ENCODE assay signal across 15 cellular contexts in the genomic region with DNA sequence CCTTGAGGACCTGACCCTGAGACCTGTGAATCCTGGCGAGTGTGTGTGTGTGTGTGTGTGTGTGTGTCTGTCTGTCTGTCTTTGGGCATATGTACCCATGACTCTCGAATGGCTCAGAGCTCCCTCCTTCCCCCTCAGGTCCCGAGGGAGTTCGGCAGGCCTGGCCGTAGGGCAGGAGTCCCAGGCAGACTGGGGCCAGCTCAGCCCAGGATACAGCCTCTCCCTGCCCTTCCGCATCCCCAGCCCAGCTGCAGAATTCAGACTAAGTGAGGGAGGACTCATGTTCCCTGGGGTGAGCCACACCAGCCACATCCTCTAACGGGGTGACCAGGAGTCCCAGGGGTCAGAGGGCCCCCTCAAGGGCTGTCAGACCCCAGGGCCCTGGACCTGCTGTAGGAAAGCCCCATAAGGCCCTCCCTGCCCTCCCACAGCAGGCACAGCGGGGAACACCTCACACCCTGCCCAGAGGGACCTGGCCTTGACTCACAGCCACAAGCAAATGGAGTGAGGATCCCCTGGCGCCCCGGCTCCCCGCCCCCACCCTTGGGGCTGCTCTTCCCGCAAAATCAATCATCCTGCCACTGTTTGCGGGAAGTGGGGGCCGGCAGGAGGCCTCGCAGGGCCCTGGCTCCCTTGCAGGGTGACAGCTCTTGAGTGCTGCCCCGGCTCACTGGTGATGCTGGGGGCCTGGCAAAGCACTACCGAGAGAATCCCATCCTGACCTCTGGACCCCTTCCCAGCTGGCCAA.
DNase-seq lines count a peak whose midpoint lies in the region; ATAC-seq and TF ChIP-seq lines count a peak whose summit lies in the region.
"Had no signal": no experiment of that assay in that cellular context is flagged by ENCODE, and none has a peak within 500 bp of the region (broad histone marks: within the 10 kb centered on the region; RNA-seq: fewer than 3 reads in every experiment).

No MANE protein-coding gene starts in this region.

- no peaks in the 10 kb centered on the region for H4K20me1 ChIP-seq in IMR-90 (ENCODE audit: insufficient read depth, low read length)

- no peak overlapping the region for H2AFZ ChIP-seq in IMR-90 (replicated peaks; ENCODE audit: low read length, poor library complexity)

- no peak overlapping the region for H3K27ac ChIP-seq in IMR-90 (ENCODE audit: insufficient read depth, low read length)
- H3K27ac ChIP-seq: body of pancreas had no signal

- no peak overlapping the region for H3K4ac ChIP-seq in IMR-90 (ENCODE audit: low read depth, low read length)

- H2BK120ac ChIP-seq in IMR-90 (ENCODE audit: low read depth, low read length), result no peak overlapping the region

- ATAC-seq in IMR-90 (ENCODE audit: low read depth) (peak; percentile 17; the same call in 1 of the 2 replicates), GM18511 (IDR thresholded peaks at IDR 0.05; ENCODE audit: unreplicated experiment) (no peak)
- ATAC-seq: activated CD4-positive, alpha-beta T cell treated with anti-CD3 and anti-CD28 coated beads for 36 hours; activated T-cell treated with anti-CD3 and anti-CD28 coated beads, Interleukin-2, amount 50 U/mL, for 72 hours; body of pancreas had no signal

- no peak overlapping the region for H4K91ac ChIP-seq in IMR-90 (ENCODE audit: insufficient read depth, low read depth, low read length)

- no peak overlapping the region for H3K14ac ChIP-seq in IMR-90 (replicated peaks; ENCODE audit: low read depth, low read length)

- H3K27ac Mint-ChIP-seq in Caco-2 (ENCODE audit: unreplicated experiment), result peak overlapping the region; percentile 60
- H3K27ac Mint-ChIP-seq in activated T-helper 1 cell treated with anti-CD3 and anti-CD28 coated beads, Interleukin-12 subunit alpha, Interleukin-12 subunit beta, Interleukin-2, Interleukin-4 antibody, amounts not matched to agents 30 ng/mL and 10 ng/mL and 1 ng/mL, durations not matched to agents 14 hours and 24 hours and 36 hours, result no peak overlapping the region
- no peak overlapping the region for H3K27ac Mint-ChIP-seq in activated T-helper 2 cell treated with anti-CD3 and anti-CD28 coated beads, Interferon-gamma antibody, Interleukin-2, Interleukin-4, amounts not matched to agents 10 μg/mL and 5 μg/mL and 100 μg/mL, durations not matched to agents 14 hours and 24 hours and 36 hours
- H3K27ac Mint-ChIP-seq: activated CD4-positive, alpha-beta T cell treated with anti-CD3 and anti-CD28 coated beads for 36 hours; activated T-cell treated with anti-CD3 and anti-CD28 coated beads, Interleukin-2, amount 50 U/mL, for 72 hours; CD14-positive monocyte had no signal

- no peak overlapping the region for H3K23ac ChIP-seq in IMR-90 (ENCODE audit: low read depth, low read length)

- H3K4me3 ChIP-seq in Caco-2 (ENCODE audit: low read depth, low read length), result no peak overlapping the region
- no peak overlapping the region for H3K4me3 ChIP-seq in IMR-90 (ENCODE audit: insufficient read depth, low read depth, low read length)
- no peak overlapping the region for H3K4me3 ChIP-seq in astrocyte of the spinal cord (ENCODE audit: low read depth, low read length)
- H3K4me3 ChIP-seq: body of pancreas had no signal

- no peak for TF ChIP-seq RAD21 in IMR-90 (IDR thresholded peaks at IDR 0.05; ENCODE audit: low read length)

- H4K5ac ChIP-seq in IMR-90 (ENCODE audit: low read depth, low read length), result no peak overlapping the region

- peak overlapping the region; percentile 37 for H2AK9ac ChIP-seq in IMR-90 (replicated peaks; ENCODE audit: low read depth, low read length, poor library complexity)

- intact Hi-C loops in Caco-2 (cut with micrococcal nuclease; ENCODE audit: unreplicated experiment), result no loop called here
- intact Hi-C loops in IMR-90 (cut with micrococcal nuclease), result no loop called here
- intact Hi-C loops in activated T-helper 1 cell treated with anti-CD3 and anti-CD28 coated beads, Interleukin-12 subunit alpha, Interleukin-12 subunit beta, Interleukin-2, Interleukin-4 antibody, amounts not matched to agents 30 ng/mL and 10 ng/mL and 1 ng/mL, durations not matched to agents 14 hours and 24 hours and 36 hours (cut with micrococcal nuclease), result no loop called here
- intact Hi-C loops in activated T-helper 2 cell treated with anti-CD3 and anti-CD28 coated beads, Interferon-gamma antibody, Interleukin-2, Interleukin-4, amounts not matched to agents 10 μg/mL and 5 μg/mL and 100 μg/mL, durations not matched to agents 14 hours and 24 hours and 36 hours (cut with micrococcal nuclease), result no loop called here

- H3K36me3 ChIP-seq in Caco-2 (ENCODE audit: control insufficient read depth, insufficient read depth, low read length) (no peaks in the 10 kb centered on the region), IMR-90 (ENCODE audit: control insufficient read depth, insufficient read depth, low read length) (no peaks in the 10 kb centered on the region)

- H3K27me3 ChIP-seq in Caco-2 (replicated peaks; ENCODE audit: control insufficient read depth, insufficient read depth, low read length), result no peaks in the 10 kb centered on the region
- no peaks in the 10 kb centered on the region; the same call in none of the 2 replicates for H3K27me3 ChIP-seq in IMR-90 (ENCODE audit: control insufficient read depth, insufficient read depth, low read length)

- H3K27me3 Mint-ChIP-seq in Caco-2 (ENCODE audit: insufficient read depth, unreplicated experiment), result no peaks in the 10 kb centered on the region
- H3K27me3 Mint-ChIP-seq in activated T-helper 1 cell treated with anti-CD3 and anti-CD28 coated beads, Interleukin-12 subunit alpha, Interleukin-12 subunit beta, Interleukin-2, Interleukin-4 antibody, amounts not matched to agents 30 ng/mL and 10 ng/mL and 1 ng/mL, durations not matched to agents 14 hours and 24 hours and 36 hours (ENCODE audit: insufficient read depth), result peaks cover 9% of the 10 kb centered on the region
- peaks cover 7% of the 10 kb centered on the region for H3K27me3 Mint-ChIP-seq in activated T-helper 2 cell treated with anti-CD3 and anti-CD28 coated beads, Interferon-gamma antibody, Interleukin-2, Interleukin-4, amounts not matched to agents 10 μg/mL and 5 μg/mL and 100 μg/mL, durations not matched to agents 14 hours and 24 hours and 36 hours (ENCODE audit: low read depth)

- WGBS in IMR-90 (ENCODE audit: extremely low coverage in 2 of 2, insufficient read length in 1 of 2), 2 experiments, result 48% methylated on average over 2 of the region's 17 CpGs; no CpG with 5 or more reads in 1 of the 2 experiments

- H3K9me3 ChIP-seq in Caco-2 (no peaks in the 10 kb centered on the region), IMR-90 (ENCODE audit: control insufficient read depth, insufficient read depth, low read length) (no peaks in the 10 kb centered on the region)
- H3K9me3 ChIP-seq: body of pancreas had no signal

- no peaks in the 10 kb centered on the region for H3K9me1 ChIP-seq in IMR-90 (ENCODE audit: insufficient read depth, low read length)

- no peaks in the 10 kb centered on the region for H3K79me1 ChIP-seq in IMR-90 (ENCODE audit: low read depth in 1 of 2, low read length in 2 of 2)

- dilution Hi-C loops in IMR-90 (cut with HindIII; ENCODE audit: low sequenced_read_pairs, unreplicated experiment), result no loop called here

- no peaks in the 10 kb centered on the region for H3K9me3 Mint-ChIP-seq in Caco-2 (ENCODE audit: unreplicated experiment)
- no peaks in the 10 kb centered on the region for H3K9me3 Mint-ChIP-seq in activated T-helper 1 cell treated with anti-CD3 and anti-CD28 coated beads, Interleukin-12 subunit alpha, Interleukin-12 subunit beta, Interleukin-2, Interleukin-4 antibody, amounts not matched to agents 30 ng/mL and 10 ng/mL and 1 ng/mL, durations not matched to agents 14 hours and 24 hours and 36 hours
- no peaks in the 10 kb centered on the region for H3K9me3 Mint-ChIP-seq in activated T-helper 2 cell treated with anti-CD3 and anti-CD28 coated beads, Interferon-gamma antibody, Interleukin-2, Interleukin-4, amounts not matched to agents 10 μg/mL and 5 μg/mL and 100 μg/mL, durations not matched to agents 14 hours and 24 hours and 36 hours
- H3K9me3 Mint-ChIP-seq: activated T-cell treated with anti-CD3 and anti-CD28 coated beads, Interleukin-2, amount 50 U/mL, for 72 hours; CD14-positive monocyte had no signal

- POLR2A ChIA-PET in Caco-2 (lab: Charles Lee) (no interaction called here), IMR-90 (lab: Charles Lee; ENCODE audit: unreplicated experiment) (no interaction called here)

- H3K4me1 ChIP-seq in Caco-2 (peaks cover 35% of the 10 kb centered on the region), IMR-90 (ENCODE audit: control insufficient read depth, insufficient read depth, low read length) (no peaks in the 10 kb centered on the region)
- H3K4me1 ChIP-seq: body of pancreas had no signal

- H2BK15ac ChIP-seq in IMR-90 (ENCODE audit: low read depth, low read length), result no peak overlapping the region

- in situ Hi-C loops in IMR-90 (cut with MboI; ENCODE audit: low sequenced_read_pairs), result no loop called here
- in situ Hi-C loops in astrocyte of the spinal cord (cut with HindIII; ENCODE audit: low sequenced_read_pairs), result no loop called here

- H2BK20ac ChIP-seq in IMR-90 (ENCODE audit: low read depth, low read length), result no peak overlapping the region

- no peak for TF ChIP-seq POLR2A in IMR-90 (IDR thresholded peaks at IDR 0.05; ENCODE audit: low read depth, low read length)

- H3K4me1 Mint-ChIP-seq in Caco-2 (ENCODE audit: low read depth, unreplicated experiment), result peaks cover 18% of the 10 kb centered on the region
- H3K4me1 Mint-ChIP-seq in activated T-helper 1 cell treated with anti-CD3 and anti-CD28 coated beads, Interleukin-12 subunit alpha, Interleukin-12 subunit beta, Interleukin-2, Interleukin-4 antibody, amounts not matched to agents 30 ng/mL and 10 ng/mL and 1 ng/mL, durations not matched to agents 14 hours and 24 hours and 36 hours (ENCODE audit: low read depth), result no peaks in the 10 kb centered on the region
- no peaks in the 10 kb centered on the region for H3K4me1 Mint-ChIP-seq in activated T-helper 2 cell treated with anti-CD3 and anti-CD28 coated beads, Interferon-gamma antibody, Interleukin-2, Interleukin-4, amounts not matched to agents 10 μg/mL and 5 μg/mL and 100 μg/mL, durations not matched to agents 14 hours and 24 hours and 36 hours (ENCODE audit: low read depth)
- H3K4me1 Mint-ChIP-seq: activated CD4-positive, alpha-beta T cell treated with anti-CD3 and anti-CD28 coated beads for 36 hours had no signal

- no peak overlapping the region for H3K18ac ChIP-seq in IMR-90 (ENCODE audit: low read depth, low read length)

- H2AK5ac ChIP-seq in IMR-90 (ENCODE audit: low read depth, low read length), result no peak overlapping the region

- no peak overlapping the region for H3K56ac ChIP-seq in IMR-90 (ENCODE audit: extremely low read depth, insufficient read depth, low read length)

- H3K4me2 ChIP-seq in IMR-90 (ENCODE audit: low read depth, low read length), result no peak overlapping the region

- BruUV-seq in Caco-2 (replicated peaks; lab: Mats Ljungman, UMichigan), result no TSS peak
- BruUV-seq in IMR-90 (replicated peaks; lab: Mats Ljungman, UMichigan), result no TSS peak

- H3K9ac ChIP-seq in IMR-90 (ENCODE audit: low read depth, low read length), result no peak overlapping the region

- H2BK5ac ChIP-seq in IMR-90 (ENCODE audit: low read depth, low read length, poor library complexity, severe bottlenecking), result no peak overlapping the region

- H3K36me3 Mint-ChIP-seq in Caco-2 (ENCODE audit: insufficient read depth, unreplicated experiment), result peaks cover 6% of the 10 kb centered on the region
- no peaks in the 10 kb centered on the region for H3K36me3 Mint-ChIP-seq in activated T-helper 1 cell treated with anti-CD3 and anti-CD28 coated beads, Interleukin-12 subunit alpha, Interleukin-12 subunit beta, Interleukin-2, Interleukin-4 antibody, amounts not matched to agents 30 ng/mL and 10 ng/mL and 1 ng/mL, durations not matched to agents 14 hours and 24 hours and 36 hours (ENCODE audit: low read depth)
- no peaks in the 10 kb centered on the region for H3K36me3 Mint-ChIP-seq in activated T-helper 2 cell treated with anti-CD3 and anti-CD28 coated beads, Interferon-gamma antibody, Interleukin-2, Interleukin-4, amounts not matched to agents 10 μg/mL and 5 μg/mL and 100 μg/mL, durations not matched to agents 14 hours and 24 hours and 36 hours (ENCODE audit: low read depth)
- H3K36me3 Mint-ChIP-seq: CD14-positive monocyte had no signal

- no peak overlapping the region for H4K8ac ChIP-seq in IMR-90 (ENCODE audit: low read depth in 2 of 2, low read length in 2 of 2)

- TF ChIP-seq CTCF in Caco-2 (IDR thresholded peaks at IDR 0.05; ENCODE audit: insufficient read depth in 1 of 2, low read depth in 1 of 2, low read length in 1 of 2, severe bottlenecking in 1 of 2, unreplicated experiment in 1 of 2) (no peak), IMR-90 (conservative IDR thresholded peaks at IDR 0.05; ENCODE audit: low read depth, low read length) (no peak), astrocyte of the spinal cord (IDR thresholded peaks at IDR 0.05; ENCODE audit: low read depth, low read length) (no peak)

- DNase-seq in Caco-2 (no peak), IMR-90 (no peak), astrocyte of the spinal cord (ENCODE audit: low read depth, low spot score) (peak; percentile 56), left kidney (ENCODE audit: low read depth, low spot score) (peak; percentile 57), HPDE6-E6E7 (ENCODE audit: extremely low spot score) (no peak)
- DNase-seq in activated T-helper 1 cell treated with anti-CD3 and anti-CD28 coated beads, Interleukin-12 subunit alpha, Interleukin-12 subunit beta, Interleukin-2, Interleukin-4 antibody, amounts not matched to agents 30 ng/mL and 10 ng/mL and 1 ng/mL, durations not matched to agents 14 hours and 24 hours and 36 hours (ENCODE audit: low spot score), result no peak
- DNase-seq in activated T-helper 2 cell treated with anti-CD3 and anti-CD28 coated beads, Interferon-gamma antibody, Interleukin-2, Interleukin-4, amounts not matched to agents 10 μg/mL and 5 μg/mL and 100 μg/mL, durations not matched to agents 14 hours and 24 hours and 36 hours (ENCODE audit: low spot score), result no peak
- DNase-seq: activated CD4-positive, alpha-beta T cell treated with anti-CD3 and anti-CD28 coated beads for 36 hours; activated T-cell treated with anti-CD3 and anti-CD28 coated beads, Interleukin-2, amount 50 U/mL, for 72 hours; body of pancreas; NCI-H1105 treated with DMSO at 0.1 percent for 48 hours; NCI-H82; SW 1271 had no signal

- CTCF ChIA-PET in Caco-2 (lab: Charles Lee), result interaction anchor here (0.6 kb wide), 1 partner anchor 171 kb away, joined by 4 read pairs; no protein-coding TSS in a partner anchor
- CTCF ChIA-PET in IMR-90 (lab: Yijun Ruan, JAX), result no interaction called here

- no peak overlapping the region for H3K4me3 Mint-ChIP-seq in Caco-2 (ENCODE audit: unreplicated experiment)
- no peak overlapping the region for H3K4me3 Mint-ChIP-seq in activated T-helper 1 cell treated with anti-CD3 and anti-CD28 coated beads, Interleukin-12 subunit alpha, Interleukin-12 subunit beta, Interleukin-2, Interleukin-4 antibody, amounts not matched to agents 30 ng/mL and 10 ng/mL and 1 ng/mL, durations not matched to agents 14 hours and 24 hours and 36 hours
- no peak overlapping the region for H3K4me3 Mint-ChIP-seq in activated T-helper 2 cell treated with anti-CD3 and anti-CD28 coated beads, Interferon-gamma antibody, Interleukin-2, Interleukin-4, amounts not matched to agents 10 μg/mL and 5 μg/mL and 100 μg/mL, durations not matched to agents 14 hours and 24 hours and 36 hours (ENCODE audit: low read depth)
- H3K4me3 Mint-ChIP-seq: activated CD4-positive, alpha-beta T cell treated with anti-CD3 and anti-CD28 coated beads for 36 hours; activated T-cell treated with anti-CD3 and anti-CD28 coated beads, Interleukin-2, amount 50 U/mL, for 72 hours; CD14-positive monocyte had no signal

Comparison
In these comparisons a context has a peak if more than half of its experiments do, and no peak if none do; other contexts are left out.
1. DNase-seq: peak in astrocyte of the spinal cord (single experiment) and left kidney (single experiment); none in Caco-2 (0 of 2), IMR-90 (single experiment), activated T-helper 1 cell treated with anti-CD3 and anti-CD28 coated beads, Interleukin-12 subunit alpha, Interleukin-12 subunit beta, Interleukin-2, Interleukin-4 antibody, amounts not matched to agents 30 ng/mL and 10 ng/mL and 1 ng/mL, durations not matched to agents 14 hours and 24 hours and 36 hours (single experiment), HPDE6-E6E7 (single experiment) and activated T-helper 2 cell treated with anti-CD3 and anti-CD28 coated beads, Interferon-gamma antibody, Interleukin-2, Interleukin-4, amounts not matched to agents 10 μg/mL and 5 μg/mL and 100 μg/mL, durations not matched to agents 14 hours and 24 hours and 36 hours (single experiment).